17 cellular contexts compared by ENCODE assay signal in the genomic region with DNA sequence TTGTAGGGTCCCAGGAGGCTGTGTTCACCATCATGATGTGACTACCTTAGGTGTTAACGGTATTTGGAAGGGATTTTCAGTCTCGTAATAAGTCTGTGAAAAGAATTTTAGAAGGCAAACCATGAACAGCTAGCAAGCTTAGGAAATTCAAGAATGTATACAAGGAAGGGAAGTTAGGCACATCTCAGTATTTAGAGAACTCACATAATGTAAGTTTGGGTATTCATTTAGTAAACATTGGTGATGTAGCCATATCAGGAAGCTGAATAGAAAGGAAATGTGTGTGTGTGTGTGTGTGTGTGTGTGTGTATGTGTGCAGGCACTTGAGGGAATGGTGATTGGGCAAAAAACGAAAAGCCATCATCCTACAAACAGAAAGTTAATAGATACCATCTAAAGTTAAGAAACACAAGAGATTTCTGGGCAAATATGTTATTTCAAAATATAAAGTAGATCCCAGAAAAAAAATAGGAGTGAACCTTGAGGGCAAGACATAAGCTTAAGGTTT. TPM values are rescaled to one million over a fixed set of nuclear protein-coding genes. Genes with fewer than 3 reads are reported as not detected.
DNase-seq lines count a peak whose midpoint lies in the region; ATAC-seq and TF ChIP-seq lines count a peak whose summit lies in the region.
"Had no signal": no experiment of that assay in that cellular context is flagged by ENCODE, and none has a peak within 500 bp of the region (broad histone marks: within the 10 kb centered on the region; RNA-seq: fewer than 3 reads in every experiment).

No MANE protein-coding gene starts in this region.

- H4K91ac ChIP-seq in IMR-90 (ENCODE audit: insufficient read depth, low read depth, low read length), result no peak overlapping the region

- H3K4ac ChIP-seq in IMR-90 (ENCODE audit: low read depth, low read length), result no peak overlapping the region

- no peak overlapping the region for H3K18ac ChIP-seq in IMR-90 (ENCODE audit: low read depth, low read length)

- peaks cover 2% of the 10 kb centered on the region; the same call in 1 of the 2 replicates for H3K4me1 ChIP-seq in IMR-90 (ENCODE audit: control insufficient read depth, insufficient read depth, low read length)

- no peak overlapping the region for H3K56ac ChIP-seq in IMR-90 (ENCODE audit: extremely low read depth, insufficient read depth, low read length)

- in situ Hi-C loops in IMR-90 (cut with MboI; ENCODE audit: low sequenced_read_pairs), result no loop called here

- H3K4me3 Mint-ChIP-seq in T-helper 1 cell treated with Interleukin-12 subunit alpha and Interleukin-12 subunit beta and Interleukin-4 antibody, amounts not matched to agents 30 μg/mL and 1 μg/mL, for 36 hours, result no peak overlapping the region
- H3K4me3 Mint-ChIP-seq in central memory CD8-positive, alpha-beta T cell, result no peak overlapping the region
- H3K4me3 Mint-ChIP-seq in stimulated activated memory B cell treated with anti-CD40 and anti-IgM and Interleukin-4, amounts not matched to agents 10 μg/mL and 1 μg/mL and 100 μg/mL, for 72 hours, result no peak overlapping the region
- H3K4me3 Mint-ChIP-seq: HFFc6 had no signal

- no peaks in the 10 kb centered on the region for H3K79me1 ChIP-seq in IMR-90 (ENCODE audit: low read depth in 1 of 2, low read length in 2 of 2)

- peaks cover 9% of the 10 kb centered on the region for H3K36me3 Mint-ChIP-seq in T-helper 1 cell treated with Interleukin-12 subunit alpha and Interleukin-12 subunit beta and Interleukin-4 antibody, amounts not matched to agents 30 μg/mL and 1 μg/mL, for 36 hours (ENCODE audit: low read depth)
- peaks cover 2% of the 10 kb centered on the region for H3K36me3 Mint-ChIP-seq in central memory CD8-positive, alpha-beta T cell (ENCODE audit: insufficient read depth)
- no peaks in the 10 kb centered on the region for H3K36me3 Mint-ChIP-seq in stimulated activated memory B cell treated with anti-CD40 and anti-IgM and Interleukin-4, amounts not matched to agents 10 μg/mL and 1 μg/mL and 100 μg/mL, for 72 hours

- POLR2A ChIA-PET in IMR-90 (lab: Charles Lee; ENCODE audit: unreplicated experiment), result no interaction called here

- H3K27ac Mint-ChIP-seq in T-helper 1 cell treated with Interleukin-12 subunit alpha and Interleukin-12 subunit beta and Interleukin-4 antibody, amounts not matched to agents 30 μg/mL and 1 μg/mL, for 36 hours, result peak overlapping the region; percentile 34
- peak overlapping the region; percentile 54 for H3K27ac Mint-ChIP-seq in central memory CD8-positive, alpha-beta T cell (ENCODE audit: low read depth)
- no peak overlapping the region for H3K27ac Mint-ChIP-seq in stimulated activated memory B cell treated with anti-CD40 and anti-IgM and Interleukin-4, amounts not matched to agents 10 μg/mL and 1 μg/mL and 100 μg/mL, for 72 hours
- H3K27ac Mint-ChIP-seq: HFFc6 had no signal

- peaks cover 21% of the 10 kb centered on the region for H3K4me1 Mint-ChIP-seq in T-helper 1 cell treated with Interleukin-12 subunit alpha and Interleukin-12 subunit beta and Interleukin-4 antibody, amounts not matched to agents 30 μg/mL and 1 μg/mL, for 36 hours (ENCODE audit: low read depth)
- peaks cover 17% of the 10 kb centered on the region for H3K4me1 Mint-ChIP-seq in central memory CD8-positive, alpha-beta T cell
- H3K4me1 Mint-ChIP-seq in stimulated activated memory B cell treated with anti-CD40 and anti-IgM and Interleukin-4, amounts not matched to agents 10 μg/mL and 1 μg/mL and 100 μg/mL, for 72 hours, result no peaks in the 10 kb centered on the region

- no peak overlapping the region for H4K8ac ChIP-seq in IMR-90 (ENCODE audit: low read depth in 2 of 2, low read length in 2 of 2)

- H2BK5ac ChIP-seq in IMR-90 (ENCODE audit: low read depth, low read length, poor library complexity, severe bottlenecking), result no peak overlapping the region

- no peak for TF ChIP-seq POLR2A in IMR-90 (IDR thresholded peaks at IDR 0.05; ENCODE audit: low read depth, low read length)

- H4K20me1 ChIP-seq in IMR-90 (ENCODE audit: insufficient read depth, low read length), result no peaks in the 10 kb centered on the region

- H3K23ac ChIP-seq in IMR-90 (ENCODE audit: low read depth, low read length), result no peak overlapping the region

- H4K5ac ChIP-seq in IMR-90 (ENCODE audit: low read depth, low read length), result no peak overlapping the region

- no peaks in the 10 kb centered on the region for H3K36me3 ChIP-seq in IMR-90 (ENCODE audit: control insufficient read depth, insufficient read depth, low read length)

- DNase-seq in IMR-90 (no peak), iris pigment epithelial cell (ENCODE audit: low read depth) (peak; percentile 3)
- no peak for DNase-seq in central memory CD8-positive, alpha-beta T cell (ENCODE audit: low spot score in 2 of 2)
- DNase-seq: ACHN; C1 segment of cervical spinal cord; DMS79; H7; HFFc6; NCI-H1105 treated with DMSO at 0.1 percent for 48 hours; NCI-H1694 treated with DMSO at 0.1 percent for 48 hours; NCI-H748 treated with DMSO at 0.1 percent for 48 hours; NK-92 treated with Interleukin-12 subunit alpha and Interleukin-12 subunit beta, amount 100 ng/mL, for 24 hours; Right ventricle myocardium superior had no signal

- TF ChIP-seq RAD21 in IMR-90 (IDR thresholded peaks at IDR 0.05; ENCODE audit: low read length), result no peak

- no peaks in the 10 kb centered on the region for H3K9me3 ChIP-seq in IMR-90 (ENCODE audit: control insufficient read depth, insufficient read depth, low read length)

- H2BK120ac ChIP-seq in IMR-90 (ENCODE audit: low read depth, low read length), result no peak overlapping the region

- no peaks in the 10 kb centered on the region for H3K27me3 Mint-ChIP-seq in T-helper 1 cell treated with Interleukin-12 subunit alpha and Interleukin-12 subunit beta and Interleukin-4 antibody, amounts not matched to agents 30 μg/mL and 1 μg/mL, for 36 hours (ENCODE audit: low read depth)
- no peaks in the 10 kb centered on the region for H3K27me3 Mint-ChIP-seq in central memory CD8-positive, alpha-beta T cell
- peaks cover 13% of the 10 kb centered on the region for H3K27me3 Mint-ChIP-seq in stimulated activated memory B cell treated with anti-CD40 and anti-IgM and Interleukin-4, amounts not matched to agents 10 μg/mL and 1 μg/mL and 100 μg/mL, for 72 hours

- no peaks in the 10 kb centered on the region for H3K9me1 ChIP-seq in IMR-90 (ENCODE audit: insufficient read depth, low read length)

- dilution Hi-C loops in IMR-90 (cut with HindIII; ENCODE audit: low sequenced_read_pairs, unreplicated experiment), result no loop called here

- no peak overlapping the region for H2AFZ ChIP-seq in IMR-90 (replicated peaks; ENCODE audit: low read length, poor library complexity)

- no peak overlapping the region; the same call in 1 of the 2 replicates for H3K4me3 ChIP-seq in IMR-90 (ENCODE audit: insufficient read depth, low read depth, low read length)

- no peak overlapping the region for H3K14ac ChIP-seq in IMR-90 (replicated peaks; ENCODE audit: low read depth, low read length)

- 50% methylated on average over 1 of the region's 3 CpGs; no CpG with 5 or more reads in 1 of the 2 experiments for WGBS in IMR-90 (ENCODE audit: extremely low coverage in 2 of 2, insufficient read length in 1 of 2), 2 experiments

- H3K27ac ChIP-seq in IMR-90 (ENCODE audit: insufficient read depth, low read length), result peak overlapping the region; percentile 62; the same call in 1 of the 2 replicates

- no peak overlapping the region for H2AK9ac ChIP-seq in IMR-90 (replicated peaks; ENCODE audit: low read depth, low read length, poor library complexity)

- no peak for TF ChIP-seq CTCF in IMR-90 (conservative IDR thresholded peaks at IDR 0.05; ENCODE audit: low read depth, low read length)

- H2AK5ac ChIP-seq in IMR-90 (ENCODE audit: low read depth, low read length), result no peak overlapping the region

- BruUV-seq in IMR-90 (replicated peaks; lab: Mats Ljungman, UMichigan), result no TSS peak

- ATAC-seq in IMR-90 (ENCODE audit: low read depth) (peak; percentile 51; the same call in 1 of the 2 replicates), GM19397 (IDR thresholded peaks at IDR 0.05; ENCODE audit: unreplicated experiment) (no peak), HG03432 (IDR thresholded peaks at IDR 0.05; ENCODE audit: unreplicated experiment) (no peak)
- no peak for ATAC-seq in central memory CD8-positive, alpha-beta T cell (replicated peaks; ENCODE audit: extremely low read depth, poor library complexity, severe bottlenecking)
- ATAC-seq in stimulated activated memory B cell treated with anti-CD40 and anti-IgM and Interleukin-4, amounts not matched to agents 10 μg/mL and 1 μg/mL and 100 μg/mL, for 72 hours, result no peak

- no peak overlapping the region for H2BK15ac ChIP-seq in IMR-90 (ENCODE audit: low read depth, low read length)

- H3K27me3 ChIP-seq in IMR-90 (ENCODE audit: control insufficient read depth, insufficient read depth, low read length), result no peaks in the 10 kb centered on the region

- CTCF ChIA-PET in IMR-90 (lab: Yijun Ruan, JAX), result interaction anchor here (0.6 kb wide), 1 partner anchor 63 kb away, joined by 3 read pairs; no protein-coding TSS in a partner anchor

- intact Hi-C loops in IMR-90 (cut with micrococcal nuclease), result loop anchor here (10.0 kb wide), 1 partner anchor 93 kb away; no protein-coding TSS in a partner anchor

- peaks cover 4% of the 10 kb centered on the region for H3K9me3 Mint-ChIP-seq in T-helper 1 cell treated with Interleukin-12 subunit alpha and Interleukin-12 subunit beta and Interleukin-4 antibody, amounts not matched to agents 30 μg/mL and 1 μg/mL, for 36 hours
- H3K9me3 Mint-ChIP-seq in central memory CD8-positive, alpha-beta T cell, result no peaks in the 10 kb centered on the region
- H3K9me3 Mint-ChIP-seq in stimulated activated memory B cell treated with anti-CD40 and anti-IgM and Interleukin-4, amounts not matched to agents 10 μg/mL and 1 μg/mL and 100 μg/mL, for 72 hours, result peaks cover 3% of the 10 kb centered on the region
- H3K9me3 Mint-ChIP-seq: HFFc6 had no signal

- 0 out of 2 replicates have a peak overlapping the region, but pooled peaks have one; percentile 45 for H3K4me2 ChIP-seq in IMR-90 (ENCODE audit: low read depth, low read length)

- H2BK20ac ChIP-seq in IMR-90 (ENCODE audit: low read depth, low read length), result no peak overlapping the region

- no peak overlapping the region for H3K9ac ChIP-seq in IMR-90 (ENCODE audit: low read depth, low read length)

TF ChIP-seq in IMR-90, 13 proteins besides CTCF, POLR2A, EP300 and RAD21:
- TF ChIP-seq CHD1 (IDR thresholded peaks at IDR 0.05; ENCODE audit: low read depth, low read length), result no peak
- TF ChIP-seq CEBPB (IDR thresholded peaks at IDR 0.05; ENCODE audit: low read depth, low read length), result no peak

RNA-seq across cellular contexts. Expression of a gene that starts 34.7 kb away (rescaled TPM):
- 13.1 and 14.9 TPM in 2 replicates for total RNA-seq in IMR-90 (2012; rRNA removed)
- polyA plus RNA-seq in IMR-90 (2012; rRNA removed), result 5.8 and 7.2 TPM in 2 replicates
- 2.9 and 4.5 TPM in 2 replicates for polyA plus RNA-seq in IMR-90 (2012; cell fraction: cytosol; rRNA removed)
- polyA plus RNA-seq in IMR-90 (2012; cell fraction: nucleus; rRNA removed; ENCODE audit: low replicate concordance), result 3.4 and 8.9 TPM in 2 replicates
